ENCODE assay signal across 20 cellular contexts in the genomic region with DNA sequence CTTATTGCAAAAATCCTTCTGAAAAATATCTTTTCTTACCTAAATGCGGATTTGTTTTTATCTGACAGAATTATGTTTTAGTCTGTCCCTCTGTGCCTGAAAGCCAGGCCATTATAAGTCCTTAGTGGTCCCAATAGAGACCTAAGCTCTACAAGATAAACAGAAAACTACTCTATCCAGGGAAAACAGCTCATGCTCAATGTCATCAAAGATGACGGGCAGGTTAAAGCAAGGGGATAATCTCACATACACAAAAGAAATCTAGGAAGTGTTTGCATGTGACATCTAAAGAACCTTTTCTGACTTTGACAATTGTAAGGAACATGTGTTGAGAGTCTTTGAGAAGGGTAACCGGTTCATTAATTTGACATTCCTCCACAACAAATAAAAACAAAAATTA.
"Had no signal": no experiment of that assay in that cellular context is flagged by ENCODE, and none has a peak within 500 bp of the region (broad histone marks: within the 10 kb centered on the region; RNA-seq: fewer than 3 reads in every experiment).

No MANE protein-coding gene starts in this region.

- H3K4me3 ChIP-seq: SJSA1, SK-N-MC had no signal

- H3K27me3 ChIP-seq: SJSA1 had no signal

- H3K27ac ChIP-seq: SJSA1 had no signal

- H3K9me3 ChIP-seq: SJSA1 had no signal

- H3K36me3 ChIP-seq: SJSA1 had no signal

- DNase-seq: KBM-7, MV-4-11, NCI-H1048, NCI-H1105, NCI-H1417 treated with DMSO at 0.1 percent for 48 hours, NCI-H146, NCI-H1694 treated with DMSO at 0.1 percent for 48 hours, NCI-H1930, NCI-H2081, NCI-H2107, NCI-H2227 treated with DMSO at 0.1 percent for 48 hours, NCI-H510A, NCI-H524 treated with DMSO at 0.1 percent for 48 hours, NCI-H69, NCI-H774, Right ventricle myocardium superior, RPMI8226, SIG-M5 had no signal
